Comparison of ENCODE assay signal across 22 cellular contexts in genomic region chr10:129063877-129064276, GRCh38.
"Had no signal": no experiment of that assay in that cellular context is flagged by ENCODE, and none has a peak within 500 bp of the region (broad histone marks: within the 10 kb centered on the region; RNA-seq: fewer than 3 reads in every experiment).

No MANE protein-coding gene starts in this region.

- ATAC-seq: naive thymus-derived CD4-positive, alpha-beta T cell; natural killer cell treated with Interleukin-12 subunit alpha and Interleukin-12 subunit beta and Interleukin-15 and Interleukin-18, amount 100 ng/mL, for 72 hours; right cardiac atrium; sciatic nerve; stimulated activated effector memory CD8-positive, alpha-beta T cell treated with anti-CD3 and anti-CD28 coated beads, Interleukin-12 subunit alpha, Interleukin-12 subunit beta, amount 100 ng/mL, for 72 hours; upper lobe of right lung had no signal

- H3K27ac ChIP-seq: left ventricle myocardium inferior, ovary, skin epidermis, suprapubic skin, thoracic aorta, tibial artery, upper lobe of right lung had no signal

- H3K27ac Mint-ChIP-seq: mesothelial cell of epicardium; naive thymus-derived CD4-positive, alpha-beta T cell; natural killer cell treated with Interleukin-12 subunit alpha and Interleukin-12 subunit beta and Interleukin-15 and Interleukin-18, amount 100 ng/mL, for 72 hours; progenitor cell of endocrine pancreas; stimulated activated effector memory CD8-positive, alpha-beta T cell treated with anti-CD3 and anti-CD28 coated beads, Interleukin-12 subunit alpha, Interleukin-12 subunit beta, amount 100 ng/mL, for 72 hours; stimulated activated naive CD8-positive, alpha-beta T cell treated with anti-CD3 and anti-CD28 coated beads, Interleukin-15, Interleukin-2, amounts not matched to agents 100 ng/mL and 50 ng/mL, for 24 hours had no signal

- H3K4me1 ChIP-seq: left ventricle myocardium inferior, suprapubic skin, tibial artery, upper lobe of right lung had no signal

- H3K4me1 Mint-ChIP-seq: mesothelial cell of epicardium; stimulated activated effector memory CD8-positive, alpha-beta T cell treated with anti-CD3 and anti-CD28 coated beads, Interleukin-12 subunit alpha, Interleukin-12 subunit beta, amount 100 ng/mL, for 72 hours had no signal

- H3K4me3 Mint-ChIP-seq: mesothelial cell of epicardium; naive thymus-derived CD4-positive, alpha-beta T cell; natural killer cell treated with Interleukin-12 subunit alpha and Interleukin-12 subunit beta and Interleukin-15 and Interleukin-18, amount 100 ng/mL, for 72 hours; stimulated activated effector memory CD8-positive, alpha-beta T cell treated with anti-CD3 and anti-CD28 coated beads, Interleukin-12 subunit alpha, Interleukin-12 subunit beta, amount 100 ng/mL, for 72 hours; stimulated activated naive CD8-positive, alpha-beta T cell treated with anti-CD3 and anti-CD28 coated beads, Interleukin-15, Interleukin-2, amounts not matched to agents 100 ng/mL and 50 ng/mL, for 24 hours had no signal

- H3K36me3 ChIP-seq: left ventricle myocardium inferior, ovary, suprapubic skin, thoracic aorta, tibial artery, upper lobe of right lung had no signal

- DNase-seq: hippocampal formation; kidney; left ventricle myocardium inferior; mesendoderm; naive thymus-derived CD4-positive, alpha-beta T cell; ovary; right cardiac atrium; stimulated activated CD4-positive, alpha-beta T cell treated with anti-CD3 and anti-CD28 coated beads, Interleukin-4, amount 100 ng/mL, for 24 hours; stimulated activated naive CD4-positive, alpha-beta T cell; tibial artery; trophoblast cell; upper lobe of right lung had no signal

- H3K9me3 ChIP-seq: left ventricle myocardium inferior, ovary, suprapubic skin, thoracic aorta, tibial artery, upper lobe of right lung had no signal

- H3K27me3 ChIP-seq: ovary, suprapubic skin, upper lobe of right lung had no signal

- H3K36me3 Mint-ChIP-seq: mesothelial cell of epicardium; naive thymus-derived CD4-positive, alpha-beta T cell; natural killer cell treated with Interleukin-12 subunit alpha and Interleukin-12 subunit beta and Interleukin-15 and Interleukin-18, amount 100 ng/mL, for 72 hours; stimulated activated effector memory CD8-positive, alpha-beta T cell treated with anti-CD3 and anti-CD28 coated beads, Interleukin-12 subunit alpha, Interleukin-12 subunit beta, amount 100 ng/mL, for 72 hours had no signal

- H3K4me3 ChIP-seq: left ventricle myocardium inferior, lung, ovary, skin epidermis, suprapubic skin, thoracic aorta, tibial artery, upper lobe of right lung had no signal

- H3K9me3 Mint-ChIP-seq: mesothelial cell of epicardium; naive thymus-derived CD4-positive, alpha-beta T cell; natural killer cell treated with Interleukin-12 subunit alpha and Interleukin-12 subunit beta and Interleukin-15 and Interleukin-18, amount 100 ng/mL, for 72 hours; stimulated activated effector memory CD8-positive, alpha-beta T cell treated with anti-CD3 and anti-CD28 coated beads, Interleukin-12 subunit alpha, Interleukin-12 subunit beta, amount 100 ng/mL, for 72 hours; stimulated activated naive CD8-positive, alpha-beta T cell treated with anti-CD3 and anti-CD28 coated beads, Interleukin-15, Interleukin-2, amounts not matched to agents 100 ng/mL and 50 ng/mL, for 24 hours had no signal
